Comparison of ENCODE assay signal across 1 cellular context in the genomic region with DNA sequence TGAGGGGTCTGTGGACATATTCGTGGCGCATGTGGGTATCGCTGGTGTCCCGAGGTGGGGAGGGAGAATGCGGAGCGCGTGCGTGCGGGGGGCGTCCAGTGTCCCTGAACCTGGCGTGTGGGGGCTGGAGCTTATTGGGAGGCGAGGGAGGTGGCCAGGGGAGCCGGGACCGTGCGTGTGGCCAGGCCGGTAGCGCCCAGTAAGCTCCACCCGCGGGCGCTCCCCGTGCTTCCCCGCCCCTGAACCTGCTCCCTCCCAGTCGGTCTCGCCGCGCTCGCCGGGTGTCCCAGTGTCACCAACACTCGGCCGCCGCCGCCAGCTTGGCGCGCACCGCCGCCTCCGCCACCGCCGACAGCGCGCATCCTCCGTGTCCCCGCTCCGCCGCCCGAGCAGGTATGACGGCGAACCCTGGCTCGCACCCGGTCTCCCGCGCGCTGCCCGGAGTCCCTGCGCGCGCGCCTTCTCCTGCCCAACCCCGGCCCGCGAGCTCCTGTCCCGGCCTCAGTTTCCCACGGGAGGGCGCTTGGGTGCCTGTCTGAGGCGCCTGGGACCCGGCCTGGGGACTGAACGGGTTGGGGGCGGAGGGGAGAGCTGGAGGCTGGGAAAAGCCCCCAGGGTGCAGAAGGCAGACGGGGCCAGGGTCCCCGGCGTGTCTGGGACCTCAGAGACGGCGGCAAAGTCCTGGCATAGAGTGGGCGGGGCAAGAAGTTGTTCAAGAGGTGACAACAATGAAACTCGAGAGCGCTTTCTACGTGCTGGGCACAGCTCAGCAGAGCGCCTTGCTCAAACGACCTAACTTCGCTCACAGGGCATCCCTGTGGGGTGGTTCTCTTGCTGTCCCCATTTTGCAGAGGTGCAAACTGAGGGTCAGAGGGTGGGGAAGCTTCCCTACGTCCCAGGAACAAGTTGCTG.
A peak's percentile ranks its signal among the peaks of the same experiment; 100 is the strongest.
TF ChIP-seq lines count a peak whose summit lies in the region.

TSS of gene SCNN1B (plus strand) at position 258 of the 912 bp plus-strand sequence. CDS start 46,298 bp downstream, outside the sequence.

TF ChIP-seq in HEK293, 187 proteins besides CTCF, POLR2A, EP300 and RAD21 (continued from another document and continues in another):
- TF ChIP-seq KLF17 (tag by site-specific recombination; IDR thresholded peaks at IDR 0.05), result no peak
- TF ChIP-seq ZBTB48 (tag by site-specific recombination; IDR thresholded peaks at IDR 0.05), result peak; percentile 37; the same call in 1 of the 2 replicates
- TF ChIP-seq KLF1 (tag by site-specific recombination; IDR thresholded peaks at IDR 0.05), result peak; percentile 59
- TF ChIP-seq ZNF174 (tag by site-specific recombination; IDR thresholded peaks at IDR 0.05), result no peak
- no peak for TF ChIP-seq ZNF513 (tag by site-specific recombination; IDR thresholded peaks at IDR 0.05)
- no peak for TF ChIP-seq OVOL3 (tag by site-specific recombination; IDR thresholded peaks at IDR 0.05)
- no peak for TF ChIP-seq TCF7L2 (IDR thresholded peaks at IDR 0.05; ENCODE audit: borderline replicate concordance, low read depth, low read length)
- TF ChIP-seq, protein P1, sequence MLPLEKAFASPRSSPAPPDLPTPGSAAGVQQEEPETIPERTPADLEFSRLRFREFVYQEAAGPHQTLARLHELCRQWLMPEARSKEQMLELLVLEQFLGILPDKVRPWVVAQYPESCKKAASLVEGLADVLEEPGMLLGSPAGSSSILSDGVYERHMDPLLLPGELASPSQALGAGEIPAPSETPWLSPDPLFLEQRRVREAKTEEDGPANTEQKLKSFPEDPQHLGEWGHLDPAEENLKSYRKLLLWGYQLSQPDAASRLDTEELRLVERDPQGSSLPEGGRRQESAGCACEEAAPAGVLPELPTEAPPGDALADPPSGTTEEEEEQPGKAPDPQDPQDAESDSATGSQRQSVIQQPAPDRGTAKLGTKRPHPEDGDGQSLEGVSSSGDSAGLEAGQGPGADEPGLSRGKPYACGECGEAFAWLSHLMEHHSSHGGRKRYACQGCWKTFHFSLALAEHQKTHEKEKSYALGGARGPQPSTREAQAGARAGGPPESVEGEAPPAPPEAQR (tag by site-specific recombination; IDR thresholded peaks at IDR 0.05), result no peak
- TF ChIP-seq ZNF266 (tag by site-specific recombination; IDR thresholded peaks at IDR 0.05; ENCODE audit: low read depth), result no peak
- peak; percentile 21; the same call in 1 of the 2 replicates for TF ChIP-seq KLF8 (tag by site-specific recombination; IDR thresholded peaks at IDR 0.05)
- TF ChIP-seq ZNF654 (tag by site-specific recombination; IDR thresholded peaks at IDR 0.05; ENCODE audit: low read depth), result no peak
- TF ChIP-seq ZNF626 (tag by site-specific recombination; IDR thresholded peaks at IDR 0.05), result no peak
- no peak for TF ChIP-seq ELK4 (IDR thresholded peaks at IDR 0.05; ENCODE audit: borderline replicate concordance, low read depth, low read length)
- TF ChIP-seq, protein P2, sequence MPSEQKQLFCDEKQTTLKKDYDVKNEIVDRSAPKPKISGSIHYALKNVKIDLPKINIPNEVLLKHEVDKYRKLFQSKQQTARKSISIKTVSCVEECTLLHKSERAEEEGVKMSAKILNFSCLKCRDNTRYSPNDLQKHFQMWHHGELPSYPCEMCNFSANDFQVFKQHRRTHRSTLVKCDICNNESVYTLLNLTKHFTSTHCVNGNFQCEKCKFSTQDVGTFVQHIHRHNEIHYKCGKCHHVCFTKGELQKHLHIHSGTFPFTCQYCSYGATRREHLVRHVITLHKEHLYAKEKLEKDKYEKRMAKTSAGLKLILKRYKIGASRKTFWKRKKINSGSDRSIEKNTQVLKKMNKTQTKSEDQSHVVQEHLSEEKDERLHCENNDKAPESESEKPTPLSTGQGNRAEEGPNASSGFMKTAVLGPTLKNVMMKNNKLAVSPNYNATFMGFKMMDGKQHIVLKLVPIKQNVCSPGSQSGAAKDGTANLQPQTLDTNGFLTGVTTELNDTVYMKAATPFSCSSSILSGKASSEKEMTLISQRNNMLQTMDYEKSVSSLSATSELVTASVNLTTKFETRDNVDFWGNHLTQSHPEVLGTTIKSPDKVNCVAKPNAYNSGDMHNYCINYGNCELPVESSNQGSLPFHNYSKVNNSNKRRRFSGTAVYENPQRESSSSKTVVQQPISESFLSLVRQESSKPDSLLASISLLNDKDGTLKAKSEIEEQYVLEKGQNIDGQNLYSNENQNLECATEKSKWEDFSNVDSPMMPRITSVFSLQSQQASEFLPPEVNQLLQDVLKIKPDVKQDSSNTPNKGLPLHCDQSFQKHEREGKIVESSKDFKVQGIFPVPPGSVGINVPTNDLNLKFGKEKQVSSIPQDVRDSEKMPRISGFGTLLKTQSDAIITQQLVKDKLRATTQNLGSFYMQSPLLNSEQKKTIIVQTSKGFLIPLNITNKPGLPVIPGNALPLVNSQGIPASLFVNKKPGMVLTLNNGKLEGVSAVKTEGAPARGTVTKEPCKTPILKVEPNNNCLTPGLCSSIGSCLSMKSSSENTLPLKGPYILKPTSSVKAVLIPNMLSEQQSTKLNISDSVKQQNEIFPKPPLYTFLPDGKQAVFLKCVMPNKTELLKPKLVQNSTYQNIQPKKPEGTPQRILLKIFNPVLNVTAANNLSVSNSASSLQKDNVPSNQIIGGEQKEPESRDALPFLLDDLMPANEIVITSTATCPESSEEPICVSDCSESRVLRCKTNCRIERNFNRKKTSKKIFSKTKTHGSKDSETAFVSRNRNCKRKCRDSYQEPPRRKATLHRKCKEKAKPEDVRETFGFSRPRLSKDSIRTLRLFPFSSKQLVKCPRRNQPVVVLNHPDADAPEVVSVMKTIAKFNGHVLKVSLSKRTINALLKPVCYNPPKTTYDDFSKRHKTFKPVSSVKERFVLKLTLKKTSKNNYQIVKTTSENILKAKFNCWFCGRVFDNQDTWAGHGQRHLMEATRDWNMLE (tag by site-specific recombination; conservative IDR thresholded peaks at IDR 0.05; ENCODE audit: low read depth), result no peak
- peak; percentile 90 for TF ChIP-seq ZNF10 (tag by site-specific recombination; IDR thresholded peaks at IDR 0.05)
- TF ChIP-seq, protein P3, sequence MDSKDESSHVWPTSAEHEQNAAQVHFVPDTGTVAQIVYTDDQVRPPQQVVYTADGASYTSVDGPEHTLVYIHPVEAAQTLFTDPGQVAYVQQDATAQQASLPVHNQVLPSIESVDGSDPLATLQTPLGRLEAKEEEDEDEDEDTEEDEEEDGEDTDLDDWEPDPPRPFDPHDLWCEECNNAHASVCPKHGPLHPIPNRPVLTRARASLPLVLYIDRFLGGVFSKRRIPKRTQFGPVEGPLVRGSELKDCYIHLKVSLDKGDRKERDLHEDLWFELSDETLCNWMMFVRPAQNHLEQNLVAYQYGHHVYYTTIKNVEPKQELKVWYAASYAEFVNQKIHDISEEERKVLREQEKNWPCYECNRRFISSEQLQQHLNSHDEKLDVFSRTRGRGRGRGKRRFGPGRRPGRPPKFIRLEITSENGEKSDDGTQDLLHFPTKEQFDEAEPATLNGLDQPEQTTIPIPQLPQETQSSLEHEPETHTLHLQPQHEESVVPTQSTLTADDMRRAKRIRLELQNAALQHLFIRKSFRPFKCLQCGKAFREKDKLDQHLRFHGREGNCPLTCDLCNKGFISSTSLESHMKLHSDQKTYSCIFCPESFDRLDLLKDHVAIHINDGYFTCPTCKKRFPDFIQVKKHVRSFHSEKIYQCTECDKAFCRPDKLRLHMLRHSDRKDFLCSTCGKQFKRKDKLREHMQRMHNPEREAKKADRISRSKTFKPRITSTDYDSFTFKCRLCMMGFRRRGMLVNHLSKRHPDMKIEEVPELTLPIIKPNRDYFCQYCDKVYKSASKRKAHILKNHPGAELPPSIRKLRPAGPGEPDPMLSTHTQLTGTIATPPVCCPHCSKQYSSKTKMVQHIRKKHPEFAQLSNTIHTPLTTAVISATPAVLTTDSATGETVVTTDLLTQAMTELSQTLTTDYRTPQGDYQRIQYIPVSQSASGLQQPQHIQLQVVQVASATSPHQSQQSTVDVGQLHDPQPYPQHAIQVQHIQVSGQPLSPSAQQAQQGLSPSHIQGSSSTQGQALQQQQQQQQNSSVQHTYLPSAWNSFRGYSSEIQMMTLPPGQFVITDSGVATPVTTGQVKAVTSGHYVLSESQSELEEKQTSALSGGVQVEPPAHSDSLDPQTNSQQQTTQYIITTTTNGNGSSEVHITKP (tag by site-specific recombination; IDR thresholded peaks at IDR 0.05), result no peak
- TF ChIP-seq ZNF16 (tag by site-specific recombination; IDR thresholded peaks at IDR 0.05; ENCODE audit: low read depth), result no peak
- no peak for TF ChIP-seq ZFP37 (tag by site-specific recombination; IDR thresholded peaks at IDR 0.05)
- TF ChIP-seq ZNF548 (tag by site-specific recombination; IDR thresholded peaks at IDR 0.05), result no peak
- no peak for TF ChIP-seq ZNF169 (tag by site-specific recombination; IDR thresholded peaks at IDR 0.05)
- TF ChIP-seq ZNF571 (tag by site-specific recombination; IDR thresholded peaks at IDR 0.05), result no peak
- no peak for TF ChIP-seq ZNF792 (tag by site-specific recombination; IDR thresholded peaks at IDR 0.05)
- no peak for TF ChIP-seq ZBTB17 (tag by site-specific recombination; IDR thresholded peaks at IDR 0.05)
- no peak for TF ChIP-seq ZBTB11 (tag by site-specific recombination; conservative IDR thresholded peaks at IDR 0.05; ENCODE audit: low read depth)
- TF ChIP-seq ZNF426 (tag by site-specific recombination; IDR thresholded peaks at IDR 0.05), result no peak
- TF ChIP-seq RBAK (tag by site-specific recombination; IDR thresholded peaks at IDR 0.05), result no peak
- no peak for TF ChIP-seq ZNF488 (tag by site-specific recombination; IDR thresholded peaks at IDR 0.05)
- no peak for TF ChIP-seq ZNF202 (tag by site-specific recombination; IDR thresholded peaks at IDR 0.05; ENCODE audit: borderline replicate concordance)
- TF ChIP-seq ZFP69B (tag by site-specific recombination; IDR thresholded peaks at IDR 0.05), result no peak
- TF ChIP-seq SCRT1 (tag by site-specific recombination; IDR thresholded peaks at IDR 0.05; ENCODE audit: borderline replicate concordance), result no peak
- no peak for TF ChIP-seq ZNF23 (tag by site-specific recombination; IDR thresholded peaks at IDR 0.05; ENCODE audit: borderline replicate concordance)
- TF ChIP-seq ZNF76 (tag by site-specific recombination; IDR thresholded peaks at IDR 0.05; ENCODE audit: borderline replicate concordance, low read depth), result no peak
- no peak for TF ChIP-seq ZNF354C (tag by site-specific recombination; IDR thresholded peaks at IDR 0.05; ENCODE audit: borderline replicate concordance, low read depth)
- TF ChIP-seq ZBTB1 (tag by site-specific recombination; IDR thresholded peaks at IDR 0.05), result no peak
- no peak for TF ChIP-seq PRDM1 (tag by site-specific recombination; IDR thresholded peaks at IDR 0.05)
- TF ChIP-seq ZNF132 (tag by site-specific recombination; IDR thresholded peaks at IDR 0.05; ENCODE audit: borderline replicate concordance), result no peak
- no peak for TF ChIP-seq ZNF830 (tag by site-specific recombination; IDR thresholded peaks at IDR 0.05; ENCODE audit: low read depth)
